18 cellular contexts compared by ENCODE assay signal in genomic region chr14:74511966-74512365, GRCh38.
"Had no signal": no experiment of that assay in that cellular context is flagged by ENCODE, and none has a peak within 500 bp of the region (broad histone marks: within the 10 kb centered on the region; RNA-seq: fewer than 3 reads in every experiment).

No MANE protein-coding gene starts in this region.

- H3K79me2 ChIP-seq: parathyroid adenoma had no signal

- DNase-seq: activated CD4-positive, alpha-beta T cell treated with anti-CD3 and anti-CD28 coated beads for 48 hours; activated naive CD4-positive, alpha-beta T cell; adrenal gland; brain microvascular endothelial cell; cerebellar nuclear complex; foreskin keratinocyte; head of caudate nucleus; mesendoderm; retina; stimulated activated CD4-positive, alpha-beta T cell treated with anti-CD3 and anti-CD28 coated beads, Interleukin-4, amount 100 ng/mL, for 4 hours; T-cell; transverse colon had no signal

- H3K27ac ChIP-seq: adrenal gland, parathyroid adenoma, SK-N-MC, transverse colon had no signal

- H3K9me3 Mint-ChIP-seq: activated T-helper 1 cell treated with anti-CD3 and anti-CD28 coated beads, Interleukin-12 subunit alpha, Interleukin-12 subunit beta, Interleukin-2, Interleukin-4 antibody, amounts not matched to agents 30 ng/mL and 10 ng/mL and 1 ng/mL, durations not matched to agents 14 hours and 24 hours and 36 hours; neural crest cell; T-cell had no signal

- H3K9me3 ChIP-seq: adrenal gland, transverse colon had no signal

- H3K27ac Mint-ChIP-seq: activated T-helper 1 cell treated with anti-CD3 and anti-CD28 coated beads, Interleukin-12 subunit alpha, Interleukin-12 subunit beta, Interleukin-2, Interleukin-4 antibody, amounts not matched to agents 30 ng/mL and 10 ng/mL and 1 ng/mL, durations not matched to agents 14 hours and 24 hours and 36 hours; T-cell; WTC11 had no signal

- H3K36me3 ChIP-seq: adrenal gland, transverse colon had no signal

- H3K27me3 ChIP-seq: adrenal gland, brain microvascular endothelial cell, foreskin keratinocyte, transverse colon had no signal

- H3K4me3 Mint-ChIP-seq: activated T-helper 1 cell treated with anti-CD3 and anti-CD28 coated beads, Interleukin-12 subunit alpha, Interleukin-12 subunit beta, Interleukin-2, Interleukin-4 antibody, amounts not matched to agents 30 ng/mL and 10 ng/mL and 1 ng/mL, durations not matched to agents 14 hours and 24 hours and 36 hours; neural crest cell; T-cell; WTC11 had no signal

- H2AFZ ChIP-seq: parathyroid adenoma had no signal

- ATAC-seq: esophagus mucosa, foreskin keratinocyte, T-cell, WTC11 had no signal

- H3K36me3 Mint-ChIP-seq: T-cell, WTC11 had no signal

- H3K4me3 ChIP-seq: adrenal gland, SK-N-MC, transverse colon had no signal

- H3K4me1 ChIP-seq: parathyroid adenoma, transverse colon had no signal
